Comparison of ENCODE assay signal across 13 cellular contexts in genomic region chr3:123409443-123410148, GRCh38. TPM values are rescaled to one million over a fixed set of nuclear protein-coding genes. Genes with fewer than 3 reads are reported as not detected.
A peak's percentile ranks its signal among the peaks of the same experiment; 100 is the strongest.
DNase-seq lines count a peak whose midpoint lies in the region; ATAC-seq, FAIRE-seq and TF ChIP-seq lines count a peak whose summit lies in the region.
"Had no signal": no experiment of that assay in that cellular context is flagged by ENCODE, and none has a peak within 500 bp of the region (broad histone marks: within the 10 kb centered on the region; RNA-seq: fewer than 3 reads in every experiment).

No MANE protein-coding gene starts in this region.

- no peaks in the 10 kb centered on the region for H3K9me3 Mint-ChIP-seq in activated CD8-positive, alpha-beta T cell treated with anti-CD3 and anti-CD28 coated beads for 36 hours
- H3K9me3 Mint-ChIP-seq: activated T-cell treated with anti-CD3 and anti-CD28 coated beads, Interleukin-2, amount 50 U/mL, for 4 hours had no signal

- CTCF ChIA-PET in activated CD8-positive, alpha-beta T cell treated with anti-CD3 and anti-CD28 coated beads for 36 hours (lab: Charles Lee) = interaction anchor here (1.4 kb wide), 1 partner anchor 51 kb away, joined by 3 read pairs; no protein-coding TSS in a partner anchor

- FAIRE-seq in RCC 7860 (lab: Jason Lieb, UNC) = peak; percentile 90
- FAIRE-seq in urothelium cell line (lab: Jason Lieb, UNC) = peak; percentile 23

- no peak for TF ChIP-seq CTCF in activated CD8-positive, alpha-beta T cell treated with anti-CD3 and anti-CD28 coated beads for 36 hours (IDR thresholded peaks at IDR 0.05)

- no peak overlapping the region for H3K4me3 Mint-ChIP-seq in activated CD8-positive, alpha-beta T cell treated with anti-CD3 and anti-CD28 coated beads for 36 hours
- H3K4me3 Mint-ChIP-seq: activated T-cell treated with anti-CD3 and anti-CD28 coated beads, Interleukin-2, amount 50 U/mL, for 4 hours had no signal

- H3K36me3 Mint-ChIP-seq in activated CD8-positive, alpha-beta T cell treated with anti-CD3 and anti-CD28 coated beads for 36 hours (ENCODE audit: low read depth) = no peaks in the 10 kb centered on the region

- peak; percentile 22 for DNase-seq in SIG-M5 treated with dmso at 0.1 percent for 504 hours (lab: John Stamatoyannopoulos, UW; ENCODE audit: unreplicated experiment)
- no peak for DNase-seq in SIG-M5 (lab: John Stamatoyannopoulos, UW)
- DNase-seq in RCC 7860 (ENCODE audit: low spot score) = peak; percentile 71
- peak; percentile 98 for DNase-seq in kidney tubule cell (ENCODE audit: low spot score)
- DNase-seq in urothelium cell line (ENCODE audit: low spot score) = no peak
- DNase-seq in putamen (ENCODE audit: low spot score) = no peak
- no peak for DNase-seq in activated CD8-positive, alpha-beta T cell treated with anti-CD3 and anti-CD28 coated beads for 36 hours
- no peak for DNase-seq in iPS-NIHi11 (ENCODE audit: low spot score)
- DNase-seq: activated T-cell treated with anti-CD3 and anti-CD28 coated beads, Interleukin-2, amount 50 U/mL, for 4 hours; anterior cingulate cortex; NCI-H524; thyroid gland had no signal

- no peak overlapping the region for H3K27ac Mint-ChIP-seq in activated CD8-positive, alpha-beta T cell treated with anti-CD3 and anti-CD28 coated beads for 36 hours

- ATAC-seq in activated CD8-positive, alpha-beta T cell treated with anti-CD3 and anti-CD28 coated beads for 36 hours = no peak
- ATAC-seq: activated CD4-positive, CD25-positive, alpha-beta regulatory T cell treated with anti-CD3 and anti-CD28 coated beads, Interleukin-2, amount 50 U/mL, for 24 hours; activated T-cell treated with anti-CD3 and anti-CD28 coated beads, Interleukin-2, amount 50 U/mL, for 4 hours had no signal

- no peaks in the 10 kb centered on the region for H3K4me1 Mint-ChIP-seq in activated CD8-positive, alpha-beta T cell treated with anti-CD3 and anti-CD28 coated beads for 36 hours (ENCODE audit: low read depth)

- H3K27me3 Mint-ChIP-seq in activated CD8-positive, alpha-beta T cell treated with anti-CD3 and anti-CD28 coated beads for 36 hours = peaks cover 2% of the 10 kb centered on the region

- intact Hi-C loops in activated CD8-positive, alpha-beta T cell treated with anti-CD3 and anti-CD28 coated beads for 36 hours (cut with micrococcal nuclease) = no loop called here

- POLR2A ChIA-PET in activated CD8-positive, alpha-beta T cell treated with anti-CD3 and anti-CD28 coated beads for 36 hours (lab: Charles Lee) = no interaction called here

RNA-seq across cellular contexts. Expression of gene ADCY5, which starts 39.3 kb away (rescaled TPM):
- not detected for total RNA-seq in activated CD8-positive, alpha-beta T cell treated with anti-CD3 and anti-CD28 coated beads for 36 hours

Comparison
In these comparisons a context has a peak if more than half of its experiments do, and no peak if none do; other contexts are left out.
1. DNase-seq: peak in SIG-M5 treated with dmso at 0.1 percent for 504 hours (single experiment), RCC 7860 (single experiment) and kidney tubule cell (single experiment); none in SIG-M5 (single experiment), urothelium cell line (single experiment), putamen (single experiment), activated CD8-positive, alpha-beta T cell treated with anti-CD3 and anti-CD28 coated beads for 36 hours (single experiment) and iPS-NIHi11 (single experiment).